In the genomic region with DNA sequence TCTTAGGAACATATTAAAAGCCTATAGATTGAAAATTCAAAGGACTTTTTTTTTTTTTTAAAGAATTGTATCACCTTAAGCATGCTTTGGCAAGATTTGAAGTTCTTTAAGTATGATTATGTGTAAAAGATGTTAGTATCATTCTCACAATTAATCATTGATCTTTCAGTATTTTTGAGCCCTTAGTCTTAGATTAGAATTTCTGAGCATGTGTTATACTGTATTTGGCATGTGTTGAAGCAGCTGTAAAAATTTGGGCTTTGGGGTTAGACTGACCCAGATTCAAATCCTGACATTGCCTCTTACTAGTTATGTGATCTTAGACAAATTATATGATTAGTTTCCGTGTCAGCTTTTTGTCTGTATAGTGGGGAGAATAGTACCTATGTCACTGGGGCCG, we compare ENCODE assay signal across 27 cellular contexts.
"Had no signal": no experiment of that assay in that cellular context is flagged by ENCODE, and none has a peak within 500 bp of the region (broad histone marks: within the 10 kb centered on the region; RNA-seq: fewer than 3 reads in every experiment).

No MANE protein-coding gene starts in this region.

- H3K9me3 Mint-ChIP-seq: activated naive CD4-positive, alpha-beta T cell treated with anti-CD3 and anti-CD28 coated beads, Interleukin-2, amount 50 U/mL, for 72 hours; dendritic cell treated with granulocyte-macrophage colony-stimulating factor and Interleukin-4, amounts not matched to agents 40 ng/mL and 50 ng/mL, for 4 days; naive thymus-derived CD8-positive, alpha-beta T cell; T-cell had no signal

- H3K27me3 Mint-ChIP-seq: dendritic cell treated with granulocyte-macrophage colony-stimulating factor and Interleukin-4, amounts not matched to agents 40 ng/mL and 50 ng/mL, for 4 days; naive thymus-derived CD8-positive, alpha-beta T cell; T-cell had no signal

- H3K36me3 ChIP-seq: adrenal gland, esophagus muscularis mucosa, neutrophil, suprapubic skin, transverse colon, uterus had no signal

- H3K9me3 ChIP-seq: adrenal gland, esophagus muscularis mucosa, neutrophil, suprapubic skin, transverse colon, uterus had no signal

- H3K27ac ChIP-seq: adrenal gland, neutrophil, suprapubic skin, transverse colon, uterus had no signal

- DNase-seq: activated CD4-positive, CD25-positive, alpha-beta regulatory T cell; activated effector memory CD4-positive, alpha-beta T cell treated with Interleukin-2 at 50 U/mL for 16 hours; activated T-cell treated with anti-CD3 and anti-CD28 coated beads for 4 hours; adrenal gland; effector CD8-positive, alpha-beta T cell; hippocampal formation; left cardiac atrium; mesendoderm; naive thymus-derived CD8-positive, alpha-beta T cell; posterior cingulate gyrus; stimulated activated CD4-positive, alpha-beta T cell treated with anti-CD3 and anti-CD28 coated beads, Interleukin-12 subunit alpha, Interleukin-12 subunit beta, amount 100 ng/mL, for 4 hours; stimulated activated CD4-positive, alpha-beta T cell treated with anti-CD3 and anti-CD28 coated beads, Interleukin-1b, Interleukin-23, amount 100 ng/mL, for 48 hours; stimulated activated CD8-positive, alpha-beta memory T cell treated with anti-CD3 and anti-CD28 coated beads, Interleukin-4, amount 100 ng/mL, for 48 hours; stimulated activated naive CD4-positive, alpha-beta T cell treated with Interleukin-2 at 50 U/mL for 16 hours; T-cell; T-helper 9 cell; transverse colon; uterus had no signal

- ATAC-seq: left cardiac atrium; naive thymus-derived CD8-positive, alpha-beta T cell; SK-N-SH treated with all-trans-retinoic acid at 6 μM for 48 hours; T-cell had no signal

- H3K27ac Mint-ChIP-seq: activated naive CD4-positive, alpha-beta T cell treated with anti-CD3 and anti-CD28 coated beads, Interleukin-2, amount 50 U/mL, for 72 hours; dendritic cell treated with granulocyte-macrophage colony-stimulating factor and Interleukin-4, amounts not matched to agents 40 ng/mL and 50 ng/mL, for 4 days; naive thymus-derived CD8-positive, alpha-beta T cell; T-cell had no signal

- H3K27me3 ChIP-seq: adrenal gland, esophagus muscularis mucosa, neutrophil, suprapubic skin, transverse colon, uterus had no signal

- H3K4me3 Mint-ChIP-seq: dendritic cell treated with granulocyte-macrophage colony-stimulating factor and Interleukin-4, amounts not matched to agents 40 ng/mL and 50 ng/mL, for 4 days; naive thymus-derived CD8-positive, alpha-beta T cell; T-cell had no signal

- FAIRE-seq: bronchial epithelial cell, endothelial cell of umbilical vein, islet of Langerhans had no signal

- H3K4me3 ChIP-seq: adrenal gland, esophagus muscularis mucosa, suprapubic skin, transverse colon, uterus had no signal
